In genomic region chr13:50527612-50528509, GRCh38 we compare ENCODE assay signal across 10 cellular contexts.
DNase-seq lines count a peak whose midpoint lies in the region; ATAC-seq and TF ChIP-seq lines count a peak whose summit lies in the region.
"Had no signal": no experiment of that assay in that cellular context is flagged by ENCODE, and none has a peak within 500 bp of the region (broad histone marks: within the 10 kb centered on the region; RNA-seq: fewer than 3 reads in every experiment).

No MANE protein-coding gene starts in this region.

- H3K4me3 Mint-ChIP-seq in activated CD8-positive, alpha-beta T cell treated with anti-CD3 and anti-CD28 coated beads for 36 hours = no peak overlapping the region
- H3K4me3 Mint-ChIP-seq in activated CD8-positive, alpha-beta T cell treated with anti-CD3 and anti-CD28 coated beads, Interleukin-2, amount 10 ng/mL, durations not matched to agents 7 days and 5 days = no peak overlapping the region

- POLR2A ChIA-PET in activated CD8-positive, alpha-beta T cell treated with anti-CD3 and anti-CD28 coated beads for 36 hours (lab: Charles Lee) = no interaction called here
- POLR2A ChIA-PET in activated CD8-positive, alpha-beta T cell treated with anti-CD3 and anti-CD28 coated beads, Interleukin-2, amount 10 ng/mL, durations not matched to agents 7 days and 5 days (lab: Charles Lee) = no interaction called here

- no peaks in the 10 kb centered on the region for H3K9me3 ChIP-seq in esophagus muscularis mucosa
- no peaks in the 10 kb centered on the region for H3K9me3 ChIP-seq in subcutaneous abdominal adipose tissue (ENCODE audit: control insufficient read depth in 5 of 5, low read length in 5 of 5)
- no peaks in the 10 kb centered on the region for H3K9me3 ChIP-seq in BE2C

- intact Hi-C loops in activated CD8-positive, alpha-beta T cell treated with anti-CD3 and anti-CD28 coated beads for 36 hours (cut with micrococcal nuclease) = no loop called here
- intact Hi-C loops in esophagus muscularis mucosa (cut with DNase I) = loop anchor here (5.0 to 10.0 kb wide), 2 partner anchors 387 to 446 kb away; no protein-coding TSS in a partner anchor

- no peak for ATAC-seq in activated CD8-positive, alpha-beta T cell treated with anti-CD3 and anti-CD28 coated beads for 36 hours
- no peak for ATAC-seq in activated CD8-positive, alpha-beta T cell treated with anti-CD3 and anti-CD28 coated beads, Interleukin-2, amount 10 ng/mL, durations not matched to agents 7 days and 5 days

- no peak for TF ChIP-seq EP300 in esophagus muscularis mucosa (IDR thresholded peaks at IDR 0.05)

- no peak for TF ChIP-seq POLR2A in esophagus muscularis mucosa (IDR thresholded peaks at IDR 0.05; ENCODE audit: low read depth)

- no peaks in the 10 kb centered on the region for H3K27me3 ChIP-seq in esophagus muscularis mucosa
- no peaks in the 10 kb centered on the region for H3K27me3 ChIP-seq in subcutaneous abdominal adipose tissue (ENCODE audit: control insufficient read depth in 5 of 5, insufficient read depth in 4 of 5, low read length in 5 of 5)
- no peaks in the 10 kb centered on the region for H3K27me3 ChIP-seq in BE2C

- WGBS in esophagus muscularis mucosa = 63% methylated on average over 9 of the region's 9 CpGs

- H3K4me1 ChIP-seq in esophagus muscularis mucosa (peaks cover 41 to 61% (median 50%) of the 10 kb centered on the region in 4 donors), subcutaneous abdominal adipose tissue (ENCODE audit: control insufficient read depth in 5 of 5, insufficient read depth in 5 of 5, low read length in 5 of 5) (peaks cover 0 to 35% (median 29%) of the 10 kb centered on the region in 5 donors), BE2C (peaks cover 22% of the 10 kb centered on the region)

- H3K36me3 Mint-ChIP-seq in activated CD8-positive, alpha-beta T cell treated with anti-CD3 and anti-CD28 coated beads for 36 hours (ENCODE audit: low read depth) = no peaks in the 10 kb centered on the region
- no peaks in the 10 kb centered on the region for H3K36me3 Mint-ChIP-seq in activated CD8-positive, alpha-beta T cell treated with anti-CD3 and anti-CD28 coated beads, Interleukin-2, amount 10 ng/mL, durations not matched to agents 7 days and 5 days (ENCODE audit: low read depth)

- H3K27ac Mint-ChIP-seq in activated CD8-positive, alpha-beta T cell treated with anti-CD3 and anti-CD28 coated beads for 36 hours = no peak overlapping the region
- no peak overlapping the region for H3K27ac Mint-ChIP-seq in activated CD8-positive, alpha-beta T cell treated with anti-CD3 and anti-CD28 coated beads, Interleukin-2, amount 10 ng/mL, durations not matched to agents 7 days and 5 days

- peaks cover 18% of the 10 kb centered on the region for H3K4me1 Mint-ChIP-seq in activated CD8-positive, alpha-beta T cell treated with anti-CD3 and anti-CD28 coated beads for 36 hours (ENCODE audit: low read depth)
- H3K4me1 Mint-ChIP-seq in activated CD8-positive, alpha-beta T cell treated with anti-CD3 and anti-CD28 coated beads, Interleukin-2, amount 10 ng/mL, durations not matched to agents 7 days and 5 days (ENCODE audit: low read depth) = peaks cover 35% of the 10 kb centered on the region

- CTCF ChIA-PET in activated CD8-positive, alpha-beta T cell treated with anti-CD3 and anti-CD28 coated beads for 36 hours (lab: Charles Lee) = no interaction called here
- CTCF ChIA-PET in activated CD8-positive, alpha-beta T cell treated with anti-CD3 and anti-CD28 coated beads, Interleukin-2, amount 10 ng/mL, durations not matched to agents 7 days and 5 days (lab: Charles Lee) = interaction anchor here (1.0 to 1.7 kb wide), 3 partner anchors 16 to 384 kb away, joined by 3 to 5 read pairs (median 3); no protein-coding TSS in a partner anchor

- TF ChIP-seq CTCF in activated CD8-positive, alpha-beta T cell treated with anti-CD3 and anti-CD28 coated beads for 36 hours (IDR thresholded peaks at IDR 0.05) = no peak
- TF ChIP-seq CTCF in esophagus muscularis mucosa (IDR thresholded peaks at IDR 0.05) (no peak), BE2C (IDR thresholded peaks at IDR 0.05; ENCODE audit: low read depth, low read length) (no peak)

- H3K4me3 ChIP-seq in esophagus muscularis mucosa (no peak overlapping the region), subcutaneous abdominal adipose tissue (ENCODE audit: low read depth in 1 of 5, low read length in 5 of 5) (no peak overlapping the region), BE2C (ENCODE audit: low read depth, low read length) (no peak overlapping the region)

- H3K27ac ChIP-seq in esophagus muscularis mucosa (replicated peaks in 1 of 4) (peak overlapping the region in 3 of 4 donors; percentile 42 to 71 (median 65)), subcutaneous abdominal adipose tissue (ENCODE audit: low read depth, low read length) (peak overlapping the region; percentile 5)

- H3K9ac ChIP-seq in subcutaneous abdominal adipose tissue (ENCODE audit: low read length in 5 of 5) = no peak overlapping the region

- peak; percentile 20 for DNase-seq in activated CD8-positive, alpha-beta T cell treated with anti-CD3 and anti-CD28 coated beads for 36 hours
- DNase-seq in activated CD8-positive, alpha-beta T cell treated with anti-CD3 and anti-CD28 coated beads, Interleukin-2, amount 10 ng/mL, durations not matched to agents 7 days and 5 days = no peak
- DNase-seq in RPMI7951 (ENCODE audit: low read depth) = peak; percentile 77
- no peak for DNase-seq in esophagus muscularis mucosa (ENCODE audit: extremely low spot score)
- no peak for DNase-seq in activated CD8-positive, alpha-beta memory T cell treated with anti-CD3 and anti-CD28 coated beads for 24 hours
- DNase-seq in GM03348 (ENCODE audit: low spot score) = no peak
- no peak for DNase-seq in BE2C
- DNase-seq: activated gamma-delta T cell, NCI-H524 had no signal

- H3K36me3 ChIP-seq in esophagus muscularis mucosa (no peaks in the 10 kb centered on the region), subcutaneous abdominal adipose tissue (ENCODE audit: control insufficient read depth in 5 of 5, insufficient read depth in 5 of 5, low read length in 5 of 5) (no peaks in the 10 kb centered on the region), BE2C (no peaks in the 10 kb centered on the region)

- H3K27me3 Mint-ChIP-seq in activated CD8-positive, alpha-beta T cell treated with anti-CD3 and anti-CD28 coated beads for 36 hours = no peaks in the 10 kb centered on the region
- peaks cover 6% of the 10 kb centered on the region for H3K27me3 Mint-ChIP-seq in activated CD8-positive, alpha-beta T cell treated with anti-CD3 and anti-CD28 coated beads, Interleukin-2, amount 10 ng/mL, durations not matched to agents 7 days and 5 days (ENCODE audit: low read depth)

- H3K9me3 Mint-ChIP-seq in activated CD8-positive, alpha-beta T cell treated with anti-CD3 and anti-CD28 coated beads for 36 hours = no peaks in the 10 kb centered on the region
- no peaks in the 10 kb centered on the region for H3K9me3 Mint-ChIP-seq in activated CD8-positive, alpha-beta T cell treated with anti-CD3 and anti-CD28 coated beads, Interleukin-2, amount 10 ng/mL, durations not matched to agents 7 days and 5 days (ENCODE audit: insufficient read depth)

Comparison
In these comparisons a context has a peak if more than half of its experiments do, and no peak if none do; other contexts are left out.
1. DNase-seq: peak in activated CD8-positive, alpha-beta T cell treated with anti-CD3 and anti-CD28 coated beads for 36 hours (single experiment) and RPMI7951 (single experiment); none in activated CD8-positive, alpha-beta T cell treated with anti-CD3 and anti-CD28 coated beads, Interleukin-2, amount 10 ng/mL, durations not matched to agents 7 days and 5 days (single experiment), esophagus muscularis mucosa (single experiment), activated CD8-positive, alpha-beta memory T cell treated with anti-CD3 and anti-CD28 coated beads for 24 hours (single experiment), GM03348 (single experiment) and BE2C (single experiment).